31 cellular contexts compared by ENCODE assay signal in genomic region chr5:118592234-118592633, GRCh38.
"Had no signal": no experiment of that assay in that cellular context is flagged by ENCODE, and none has a peak within 500 bp of the region (broad histone marks: within the 10 kb centered on the region; RNA-seq: fewer than 3 reads in every experiment).

No MANE protein-coding gene starts in this region.

- H3K4me3 Mint-ChIP-seq: activated CD4-positive, alpha-beta memory T cell treated with anti-CD3 and anti-CD28 coated beads, Interleukin-2, amount 10 ng/mL, durations not matched to agents 7 days and 5 days; activated CD8-positive, alpha-beta memory T cell treated with anti-CD3 and anti-CD28 coated beads, Interleukin-2, amount 10 ng/mL, durations not matched to agents 7 days and 5 days; activated naive CD4-positive, alpha-beta T cell treated with anti-CD3 and anti-CD28 coated beads, Interleukin-2, amount 10 ng/mL, durations not matched to agents 7 days and 5 days; activated naive CD8-positive, alpha-beta T cell; activated naive CD8-positive, alpha-beta T cell treated with anti-CD3 and anti-CD28 coated beads, Interleukin-2, amount 50 U/mL, for 24 hours; brain had no signal

- H3K4me1 Mint-ChIP-seq: activated CD4-positive, alpha-beta memory T cell treated with anti-CD3 and anti-CD28 coated beads, Interleukin-2, amount 10 ng/mL, durations not matched to agents 7 days and 5 days; activated CD8-positive, alpha-beta memory T cell treated with anti-CD3 and anti-CD28 coated beads, Interleukin-2, amount 10 ng/mL, durations not matched to agents 7 days and 5 days; activated naive CD4-positive, alpha-beta T cell treated with anti-CD3 and anti-CD28 coated beads, Interleukin-2, amount 10 ng/mL, durations not matched to agents 7 days and 5 days; activated naive CD8-positive, alpha-beta T cell treated with anti-CD3 and anti-CD28 coated beads, Interleukin-2, amount 50 U/mL, for 24 hours had no signal

- H3K36me3 Mint-ChIP-seq: activated CD8-positive, alpha-beta memory T cell treated with anti-CD3 and anti-CD28 coated beads, Interleukin-2, amount 10 ng/mL, durations not matched to agents 7 days and 5 days; activated naive CD4-positive, alpha-beta T cell treated with anti-CD3 and anti-CD28 coated beads, Interleukin-2, amount 10 ng/mL, durations not matched to agents 7 days and 5 days; activated naive CD8-positive, alpha-beta T cell; brain had no signal

- DNase-seq: activated CD4-positive, alpha-beta memory T cell treated with anti-CD3 and anti-CD28 coated beads, Interleukin-2, amount 10 ng/mL, durations not matched to agents 7 days and 5 days; activated CD4-positive, alpha-beta T cell treated with anti-CD3 and anti-CD28 coated beads for 1 hour; activated CD4-positive, alpha-beta T cell treated with anti-CD3 and anti-CD28 coated beads for 48 hours; activated CD4-positive, CD25-positive, alpha-beta regulatory T cell; activated CD8-positive, alpha-beta memory T cell treated with anti-CD3 and anti-CD28 coated beads for 24 hours; activated CD8-positive, alpha-beta memory T cell treated with anti-CD3 and anti-CD28 coated beads, Interleukin-2, amount 10 ng/mL, durations not matched to agents 7 days and 5 days; activated CD8-positive, alpha-beta memory T cell treated with anti-CD3 and anti-CD28 coated beads, Interleukin-2, amount 50 U/mL, for 48 hours; activated effector memory CD4-positive, alpha-beta T cell treated with Interleukin-2 at 50 U/mL for 16 hours; activated naive CD4-positive, alpha-beta T cell treated with anti-CD3 and anti-CD28 coated beads, Interleukin-2, amount 10 ng/mL, durations not matched to agents 7 days and 5 days; activated naive CD8-positive, alpha-beta T cell treated with anti-CD3 and anti-CD28 coated beads, Interleukin-2, amount 50 U/mL, for 24 hours; activated T-cell treated with anti-CD3 and anti-CD28 coated beads, Interleukin-2, amount 50 U/mL, for 48 hours; anterior cingulate cortex; caudate nucleus; cerebellar nuclear complex; MM.1S; MV-4-11; NCI-H1092; NCI-H1436 treated with DMSO at 0.1 percent for 48 hours; NCI-H187 treated with DMSO at 0.1 percent for 48 hours; NCI-H2081; NCI-H2227 treated with DMSO at 0.1 percent for 48 hours; NCI-H446; NCI-H510A treated with DMSO at 0.1 percent for 48 hours; PC-9; SIG-M5; SW 1271; T-helper 1 cell; T1000; WERI-Rb-1 had no signal

- H3K27me3 Mint-ChIP-seq: activated CD4-positive, alpha-beta memory T cell treated with anti-CD3 and anti-CD28 coated beads, Interleukin-2, amount 10 ng/mL, durations not matched to agents 7 days and 5 days; activated CD8-positive, alpha-beta memory T cell treated with anti-CD3 and anti-CD28 coated beads, Interleukin-2, amount 10 ng/mL, durations not matched to agents 7 days and 5 days; activated naive CD4-positive, alpha-beta T cell treated with anti-CD3 and anti-CD28 coated beads, Interleukin-2, amount 10 ng/mL, durations not matched to agents 7 days and 5 days; activated naive CD8-positive, alpha-beta T cell; activated naive CD8-positive, alpha-beta T cell treated with anti-CD3 and anti-CD28 coated beads, Interleukin-2, amount 50 U/mL, for 24 hours; brain had no signal

- H3K27ac Mint-ChIP-seq: activated CD4-positive, alpha-beta memory T cell treated with anti-CD3 and anti-CD28 coated beads, Interleukin-2, amount 10 ng/mL, durations not matched to agents 7 days and 5 days; activated CD8-positive, alpha-beta memory T cell treated with anti-CD3 and anti-CD28 coated beads, Interleukin-2, amount 10 ng/mL, durations not matched to agents 7 days and 5 days; activated naive CD4-positive, alpha-beta T cell treated with anti-CD3 and anti-CD28 coated beads, Interleukin-2, amount 10 ng/mL, durations not matched to agents 7 days and 5 days; activated naive CD8-positive, alpha-beta T cell; activated naive CD8-positive, alpha-beta T cell treated with anti-CD3 and anti-CD28 coated beads, Interleukin-2, amount 50 U/mL, for 24 hours; brain had no signal

- H3K9me3 Mint-ChIP-seq: activated CD4-positive, alpha-beta memory T cell treated with anti-CD3 and anti-CD28 coated beads, Interleukin-2, amount 10 ng/mL, durations not matched to agents 7 days and 5 days; activated naive CD4-positive, alpha-beta T cell treated with anti-CD3 and anti-CD28 coated beads, Interleukin-2, amount 10 ng/mL, durations not matched to agents 7 days and 5 days; activated naive CD8-positive, alpha-beta T cell treated with anti-CD3 and anti-CD28 coated beads, Interleukin-2, amount 50 U/mL, for 24 hours; brain had no signal
